ENCODE assay signal across 8 cellular contexts in genomic region chr7:137820677-137821420, GRCh38. TPM values are rescaled to one million over a fixed set of nuclear protein-coding genes. Genes with fewer than 3 reads are reported as not detected.
DNase-seq lines count a peak whose midpoint lies in the region; ATAC-seq and TF ChIP-seq lines count a peak whose summit lies in the region.

No MANE protein-coding gene starts in this region.

- H3K27ac ChIP-seq in SJCRH30 (no peak overlapping the region), right atrium auricular region (peak overlapping the region; percentile 35 to 56), substantia nigra (ENCODE audit: low read depth, low read length, poor library complexity, severe bottlenecking) (no peak overlapping the region)

- no peaks in the 10 kb centered on the region for H3K9me3 ChIP-seq in SJCRH30 (replicated peaks)
- no peaks in the 10 kb centered on the region for H3K9me3 ChIP-seq in right atrium auricular region
- no peaks in the 10 kb centered on the region for H3K9me3 ChIP-seq in T-helper 17 cell (ENCODE audit: control insufficient read depth, low read length, poor library complexity, severe bottlenecking)

- H3K4me3 ChIP-seq in SJCRH30: no peak overlapping the region
- peak overlapping the region in 1 of 2 donors; percentile 9 for H3K4me3 ChIP-seq in right atrium auricular region

- no peak overlapping the region for H3K27ac Mint-ChIP-seq in T-helper 17 cell

- no peak overlapping the region for H3K4me3 Mint-ChIP-seq in T-helper 17 cell

- H3K4me1 ChIP-seq in SJCRH30 (no peaks in the 10 kb centered on the region), right atrium auricular region (peaks cover 0 to 13% of the 10 kb centered on the region in 2 donors)

- no peaks in the 10 kb centered on the region for H3K36me3 Mint-ChIP-seq in T-helper 17 cell (ENCODE audit: low read depth)

- peaks cover 48% of the 10 kb centered on the region for H3K27me3 Mint-ChIP-seq in T-helper 17 cell

- no peak for TF ChIP-seq CTCF in right atrium auricular region (IDR thresholded peaks at IDR 0.05)

- peak; percentile 75 for DNase-seq in COLO829 (ENCODE audit: low spot score)
- DNase-seq in SJCRH30: peak; percentile 8 to 9
- DNase-seq in right atrium auricular region (ENCODE audit: low spot score): peak; percentile 79
- DNase-seq in substantia nigra (lab: John Stamatoyannopoulos, UW): peak in 34 of 49 donors; percentile 2 to 62 (median 22)
- no peak for DNase-seq in activated CD4-positive, alpha-beta T cell treated with anti-CD3 and anti-CD28 coated beads, Interleukin-2, amount 50 U/mL, for 48 hours
- DNase-seq in T-helper 17 cell: no peak

- no peaks in the 10 kb centered on the region for H3K27me3 ChIP-seq in SJCRH30
- no peaks in the 10 kb centered on the region for H3K27me3 ChIP-seq in right atrium auricular region

- ATAC-seq in HG02588 (IDR thresholded peaks at IDR 0.05; ENCODE audit: unreplicated experiment) (peak; percentile 81), T-helper 17 cell (no peak), HG03135 (IDR thresholded peaks at IDR 0.05; ENCODE audit: unreplicated experiment) (no peak)

- H3K36me3 ChIP-seq in SJCRH30 (no peaks in the 10 kb centered on the region), right atrium auricular region (no peaks in the 10 kb centered on the region)

- H3K4me1 Mint-ChIP-seq in T-helper 17 cell: no peaks in the 10 kb centered on the region

RNA-seq across cellular contexts. Expression of gene DGKI, which starts 25.9 kb away (rescaled TPM):
- total RNA-seq in SJCRH30 (2014; rRNA removed; shearing (Covaris generic)): 0.05 TPM in 1 of 2 replicates, not detected in the other
- 1 to 10 TPM; 4.4 to 5.9 TPM for total RNA-seq in right atrium auricular region
- total RNA-seq in T-helper 17 cell: under 1 TPM; 0.02 to 0.26 TPM

Comparison
In these comparisons a context has a peak if more than half of its experiments do, and no peak if none do; other contexts are left out.
1. DNase-seq: peak in COLO829 (single experiment), SJCRH30 (2 of 2), right atrium auricular region (single experiment) and substantia nigra (34 of 49); none in activated CD4-positive, alpha-beta T cell treated with anti-CD3 and anti-CD28 coated beads, Interleukin-2, amount 50 U/mL, for 48 hours (0 of 2) and T-helper 17 cell (0 of 3).
2. H3K27ac ChIP-seq: peak in right atrium auricular region (2 of 2); none in SJCRH30 (single experiment) and substantia nigra (single experiment).